ENCODE assay signal across 22 cellular contexts in genomic region chr16:539901-540530, GRCh38. TPM values are rescaled to one million over a fixed set of nuclear protein-coding genes. Genes with fewer than 3 reads are reported as not detected.
DNase-seq lines count a peak whose midpoint lies in the region; ATAC-seq and TF ChIP-seq lines count a peak whose summit lies in the region.
"Had no signal": no experiment of that assay in that cellular context is flagged by ENCODE, and none has a peak within 500 bp of the region (broad histone marks: within the 10 kb centered on the region; RNA-seq: fewer than 3 reads in every experiment).

No MANE protein-coding gene starts in this region.

- H3K4me2 ChIP-seq in IMR-90 (ENCODE audit: low read depth, low read length) (peak overlapping the region; percentile 6; the same call in 1 of the 2 replicates), PC-9 (no peak overlapping the region)

- peaks cover 22% of the 10 kb centered on the region for H3K4me1 ChIP-seq in IMR-90 (ENCODE audit: control insufficient read depth, insufficient read depth, low read length)
- peaks cover 35% of the 10 kb centered on the region for H3K4me1 ChIP-seq in body of pancreas
- no peaks in the 10 kb centered on the region for H3K4me1 ChIP-seq in colonic mucosa
- H3K4me1 ChIP-seq in PC-9 (replicated peaks; ENCODE audit: insufficient read depth), result peaks cover 18% of the 10 kb centered on the region

- H3K36me3 ChIP-seq in IMR-90 (ENCODE audit: control insufficient read depth, insufficient read depth, low read length) (peaks cover 15% of the 10 kb centered on the region), body of pancreas (replicated peaks in 1 of 2; ENCODE audit: insufficient read depth in 1 of 2, low read depth in 2 of 2) (no peaks in the 10 kb centered on the region), colonic mucosa (no peaks in the 10 kb centered on the region), PC-9 (ENCODE audit: low read depth) (no peaks in the 10 kb centered on the region)

- TF ChIP-seq POLR2A in IMR-90 (IDR thresholded peaks at IDR 0.05; ENCODE audit: low read depth, low read length) (no peak), body of pancreas (IDR thresholded peaks at IDR 0.05) (no peak)

- H3K4ac ChIP-seq in IMR-90 (ENCODE audit: low read depth, low read length), result peak overlapping the region; percentile 78

- H3K9ac ChIP-seq in IMR-90 (ENCODE audit: low read depth, low read length) (0 out of 2 replicates have a peak overlapping the region, but pooled peaks have one; percentile 34), colonic mucosa (ENCODE audit: low read depth in 2 of 2, low read length in 2 of 2) (no peak overlapping the region)

- peak overlapping the region; percentile 62; the same call in 1 of the 2 replicates for H2AK5ac ChIP-seq in IMR-90 (ENCODE audit: low read depth, low read length)

- POLR2A ChIA-PET in AG04450 (lab: Yijun Ruan, JAX) (interaction anchor here (0.8 to 1.2 kb wide), 5 partner anchors 11 to 80 kb away, joined by 3 to 7 read pairs (median 4); partner anchors contain the start of gene CAPN15), IMR-90 (lab: Charles Lee; ENCODE audit: unreplicated experiment) (no interaction called here), PC-9 (lab: Charles Lee; ENCODE audit: unreplicated experiment) (no interaction called here)

- H3K9me2 ChIP-seq in PC-9 (ENCODE audit: insufficient read depth), result no peaks in the 10 kb centered on the region

- peaks cover 18% of the 10 kb centered on the region; the same call in 1 of the 2 replicates for H3F3A ChIP-seq in PC-9 (ENCODE audit: insufficient read depth, low read depth)

- peak overlapping the region; percentile 92 for H2AK9ac ChIP-seq in IMR-90 (replicated peaks; ENCODE audit: low read depth, low read length, poor library complexity)

- in situ Hi-C loops in IMR-90 (cut with MboI; ENCODE audit: low sequenced_read_pairs), result no loop called here

- H3K18ac ChIP-seq in IMR-90 (ENCODE audit: low read depth, low read length), result no peak overlapping the region; the same call in 1 of the 2 replicates

- TF ChIP-seq RAD21 in IMR-90 (IDR thresholded peaks at IDR 0.05; ENCODE audit: low read length), result peak; percentile 52

- peak overlapping the region; percentile 39 for H4K5ac ChIP-seq in IMR-90 (ENCODE audit: low read depth, low read length)

- peaks cover 79% of the 10 kb centered on the region for H3K79me2 ChIP-seq in PC-9 (ENCODE audit: low read depth)

- H4K8ac ChIP-seq in IMR-90 (ENCODE audit: low read depth in 2 of 2, low read length in 2 of 2), result peak overlapping the region in 1 of 2 experiments; percentile 84; a peak in 1 of 4 replicates

- H3K9me3 ChIP-seq in AG04450 (ENCODE audit: control insufficient read depth, insufficient read depth, low read length), result peaks cover 17% of the 10 kb centered on the region; the same call in 1 of the 2 replicates
- no peaks in the 10 kb centered on the region for H3K9me3 ChIP-seq in IMR-90 (ENCODE audit: control insufficient read depth, insufficient read depth, low read length)
- no peaks in the 10 kb centered on the region for H3K9me3 ChIP-seq in body of pancreas
- H3K9me3 ChIP-seq in colonic mucosa, result no peaks in the 10 kb centered on the region
- no peaks in the 10 kb centered on the region for H3K9me3 ChIP-seq in PC-9 (ENCODE audit: insufficient read depth, low read depth)
- H3K9me3 ChIP-seq: SJCRH30 had no signal

- H2BK15ac ChIP-seq in IMR-90 (ENCODE audit: low read depth, low read length), result peak overlapping the region; percentile 79; the same call in 1 of the 3 replicates

- H2BK20ac ChIP-seq in IMR-90 (ENCODE audit: low read depth, low read length), result peak overlapping the region; percentile 30; the same call in 1 of the 2 replicates

- dilution Hi-C loops in IMR-90 (cut with HindIII; ENCODE audit: low sequenced_read_pairs, unreplicated experiment), result no loop called here

- H2BK5ac ChIP-seq in IMR-90 (ENCODE audit: low read depth, low read length, poor library complexity, severe bottlenecking), result peak overlapping the region; percentile 72

- peaks cover 65% of the 10 kb centered on the region for H4K20me1 ChIP-seq in IMR-90 (ENCODE audit: insufficient read depth, low read length)
- peaks cover 74% of the 10 kb centered on the region for H4K20me1 ChIP-seq in PC-9 (ENCODE audit: insufficient read depth)

- peak overlapping the region; percentile 65 for H3K27ac ChIP-seq in AG04450 (ENCODE audit: low read depth, low read length)
- peak overlapping the region; percentile 60 for H3K27ac ChIP-seq in IMR-90 (ENCODE audit: insufficient read depth, low read length)
- H3K27ac ChIP-seq in body of pancreas, result peak overlapping the region in 3 of 4 donors; percentile 49 to 71 (median 68)
- H3K27ac ChIP-seq in colonic mucosa, result no peak overlapping the region
- H3K27ac ChIP-seq in PC-9, result no peak overlapping the region
- H3K27ac ChIP-seq in substantia nigra (ENCODE audit: low read depth, low read length, poor library complexity, severe bottlenecking), result no peak overlapping the region
- H3K27ac ChIP-seq: HL-60, SJCRH30 had no signal

- no peak overlapping the region for H3K23ac ChIP-seq in IMR-90 (ENCODE audit: low read depth, low read length)

- ATAC-seq in IMR-90 (ENCODE audit: low read depth) (peak; percentile 93), body of pancreas (peak; percentile 5)
- ATAC-seq: T-helper 17 cell, WTC11 had no signal

- peak overlapping the region; percentile 47; the same call in 1 of the 2 replicates for H4K91ac ChIP-seq in IMR-90 (ENCODE audit: insufficient read depth, low read depth, low read length)

- peak overlapping the region; percentile 14; the same call in 1 of the 2 replicates for H3K14ac ChIP-seq in IMR-90 (replicated peaks; ENCODE audit: low read depth, low read length)

- intact Hi-C loops in IMR-90 (cut with micrococcal nuclease), result no loop called here
- intact Hi-C loops in body of pancreas (cut with DNase I), result no loop called here
- intact Hi-C loops in colonic mucosa (cut with DNase I), result no loop called here
- intact Hi-C loops in PC-9 (cut with micrococcal nuclease; ENCODE audit: unreplicated experiment), result no loop called here

- peak; percentile 38 for TF ChIP-seq CTCF in AG04450 (IDR thresholded peaks at IDR 0.05; ENCODE audit: low read depth, low read length)
- TF ChIP-seq CTCF in IMR-90 (conservative IDR thresholded peaks at IDR 0.05; ENCODE audit: low read depth, low read length), result peak; percentile 60
- TF ChIP-seq CTCF in body of pancreas (IDR thresholded peaks at IDR 0.05), result no peak
- TF ChIP-seq CTCF in colonic mucosa (IDR thresholded peaks at IDR 0.05), result no peak
- TF ChIP-seq CTCF in PC-9 (conservative IDR thresholded peaks at IDR 0.05), result no peak

- peaks cover 9% of the 10 kb centered on the region; the same call in 1 of the 2 replicates for H3K9me1 ChIP-seq in IMR-90 (ENCODE audit: insufficient read depth, low read length)

- no peaks in the 10 kb centered on the region for H3K27me3 ChIP-seq in AG04450 (ENCODE audit: control insufficient read depth, insufficient read depth, low read length)
- no peaks in the 10 kb centered on the region for H3K27me3 ChIP-seq in IMR-90 (ENCODE audit: control insufficient read depth, insufficient read depth, low read length)
- H3K27me3 ChIP-seq in body of pancreas, result no peaks in the 10 kb centered on the region
- no peaks in the 10 kb centered on the region for H3K27me3 ChIP-seq in colonic mucosa
- no peaks in the 10 kb centered on the region for H3K27me3 ChIP-seq in PC-9 (ENCODE audit: insufficient read depth, low read depth)
- H3K27me3 ChIP-seq: SJCRH30 had no signal

- H3K56ac ChIP-seq in IMR-90 (ENCODE audit: extremely low read depth, insufficient read depth, low read length), result no peak overlapping the region

- H3K4me3 ChIP-seq in AG04450 (ENCODE audit: low read depth, low read length) (no peak overlapping the region), IMR-90 (ENCODE audit: insufficient read depth, low read depth, low read length) (no peak overlapping the region), body of pancreas (no peak overlapping the region), colonic mucosa (no peak overlapping the region), PC-9 (no peak overlapping the region)
- H3K4me3 ChIP-seq: SJCRH30 had no signal

- peaks cover 17 to 65% of the 10 kb centered on the region in 2 experiments for H3K79me1 ChIP-seq in IMR-90 (ENCODE audit: low read depth in 1 of 2, low read length in 2 of 2)

- H2AFZ ChIP-seq in IMR-90 (replicated peaks; ENCODE audit: low read length, poor library complexity), result peak overlapping the region; percentile 74
- no peak overlapping the region for H2AFZ ChIP-seq in PC-9

- BruUV-seq in IMR-90 (replicated peaks; lab: Mats Ljungman, UMichigan) (no TSS peak), PC-9 (replicated peaks; lab: Mats Ljungman, UMichigan) (no TSS peak)

- 65% methylated on average over 7 of the region's 34 CpGs; no CpG with 5 or more reads in 1 of the 2 experiments for WGBS in IMR-90 (ENCODE audit: extremely low coverage in 2 of 2, insufficient read length in 1 of 2), 2 experiments
- WGBS in body of pancreas, 2 donors, result 79 to 83% methylated on average over 16 to 34 of the region's 34 CpGs

- H2BK120ac ChIP-seq in IMR-90 (ENCODE audit: low read depth, low read length), result peak overlapping the region; percentile 80

- CTCF ChIA-PET in AG04450 (lab: Charles Lee), result no interaction called here
- CTCF ChIA-PET in IMR-90 (lab: Yijun Ruan, JAX), result interaction anchor here (0.6 kb wide), 2 partner anchors 37 to 153 kb away, joined by 3 read pairs; no protein-coding TSS in a partner anchor
- CTCF ChIA-PET in PC-9 (lab: Charles Lee), result interaction anchor here (0.7 kb wide), 1 partner anchor 116 kb away, joined by 3 read pairs; no protein-coding TSS in a partner anchor

- DNase-seq in AG04450 (ENCODE audit: low read depth, low spot score) (peak; percentile 41), IMR-90 (peak; percentile 88), body of pancreas (no peak), kidney glomerular epithelial cell (lab: John Stamatoyannopoulos, UW) (peak; percentile 3), colonic mucosa (no peak), PC-9 (no peak), substantia nigra (lab: John Stamatoyannopoulos, UW) (no peak), NCI-H1694 (lab: John Stamatoyannopoulos, UW) (no peak)
- DNase-seq: activated CD4-positive, alpha-beta memory T cell treated with anti-CD3 and anti-CD28 coated beads, Interleukin-2, amount 10 ng/mL, durations not matched to agents 7 days and 5 days; activated naive CD8-positive, alpha-beta T cell treated with anti-CD3 and anti-CD28 coated beads for 36 hours; activated T-cell treated with anti-CD3 and anti-CD28 coated beads, Interleukin-2, amount 50 U/mL, for 24 hours; KG1; NCI-H524 treated with DMSO at 0.1 percent for 48 hours; SJCRH30; stimulated activated CD4-positive, alpha-beta T cell treated with anti-CD3 and anti-CD28 coated beads, Interleukin-15, amount 100 ng/mL, for 24 hours; stimulated activated naive CD4-positive, alpha-beta T cell treated with Interleukin-2 at 50 U/mL for 16 hours; T-helper 17 cell had no signal

RNA-seq across cellular contexts. Expression of gene CAPN15, which starts 12.5 kb away (rescaled TPM):
- 7.5 and 8.6 TPM in 2 replicates for polyA plus RNA-seq in AG04450 (2011; rRNA removed)
- polyA minus RNA-seq in AG04450 (2011; rRNA and poly(A)+ RNA removed), result 8.5 and 10.5 TPM in 2 replicates
- 9.3 and 11.4 TPM in 2 replicates for total RNA-seq in IMR-90 (2012; rRNA removed)
- polyA plus RNA-seq in IMR-90 (2012; rRNA removed), result 24.3 and 36.0 TPM in 2 replicates
- polyA plus RNA-seq in IMR-90 (2012; cell fraction: cytosol; rRNA removed), result 13.9 and 31.3 TPM in 2 replicates
- polyA plus RNA-seq in IMR-90 (2012; cell fraction: nucleus; rRNA removed; ENCODE audit: low replicate concordance), result 73.5 and 220 TPM in 2 replicates
- 100 to 1,000 TPM in 1 of 2 donors, 10 to 100 TPM in 1; 48.0 to 104 TPM for total RNA-seq in body of pancreas
- 100 to 1,000 TPM in 1 of 2 donors, 10 to 100 TPM in 1; 74.6 to 139 TPM for total RNA-seq in colonic mucosa
- total RNA-seq in PC-9 (2021), result 66.8 and 68.9 TPM in 2 replicates

RNA-seq across cellular contexts. Expression of gene PRR35, which starts 20.2 kb away (rescaled TPM):
- polyA plus RNA-seq in AG04450 (2011; rRNA removed) (not detected in 2 replicates), IMR-90 (2012; rRNA removed) (not detected in 2 replicates)
- not detected in 2 replicates for polyA minus RNA-seq in AG04450 (2011; rRNA and poly(A)+ RNA removed)
- total RNA-seq in IMR-90 (2012; rRNA removed) (not detected in 2 replicates), body of pancreas (not detected), colonic mucosa (not detected), PC-9 (2021) (0.35 TPM in 1 of 2 replicates, not detected in the other)
- not detected in 2 replicates for polyA plus RNA-seq in IMR-90 (2012; cell fraction: cytosol; rRNA removed)
- polyA plus RNA-seq in IMR-90 (2012; cell fraction: nucleus; rRNA removed; ENCODE audit: low replicate concordance), result 0.05 and 0.09 TPM in 2 replicates
- total RNA-seq: activated CD4-positive, alpha-beta memory T cell treated with anti-CD3 and anti-CD28 coated beads, Interleukin-2, amount 10 ng/mL, durations not matched to agents 7 days and 5 days; activated naive CD8-positive, alpha-beta T cell treated with anti-CD3 and anti-CD28 coated beads for 36 hours; mesenteric fat pad; OCI-LY7; SJCRH30; T-helper 17 cell had no signal
- polyA plus RNA-seq: neural cell had no signal

RNA-seq across cellular contexts. Expression of gene NHLRC4, which starts 26.8 kb away (rescaled TPM):
- polyA plus RNA-seq in AG04450 (2011; rRNA removed) (0.45 and 0.88 TPM in 2 replicates), IMR-90 (2012; rRNA removed) (0.65 and 0.84 TPM in 2 replicates)
- polyA minus RNA-seq in AG04450 (2011; rRNA and poly(A)+ RNA removed), result 0.26 and 0.41 TPM in 2 replicates
- total RNA-seq in IMR-90 (2012; rRNA removed) (0.56 and 0.72 TPM in 2 replicates), body of pancreas (under 1 TPM in 1 of 2 donors, not detected in 1; 0.52 TPM), colonic mucosa (under 1 TPM; 0.32 to 0.35 TPM), PC-9 (2021) (not detected in 2 replicates)
- 0.76 and 1.4 TPM in 2 replicates for polyA plus RNA-seq in IMR-90 (2012; cell fraction: cytosol; rRNA removed)
- polyA plus RNA-seq in IMR-90 (2012; cell fraction: nucleus; rRNA removed; ENCODE audit: low replicate concordance), result 1.3 and 2.4 TPM in 2 replicates
- polyA plus RNA-seq: neural cell had no signal

RNA-seq across cellular contexts. Expression of gene PIGQ, which starts 29.8 kb away (rescaled TPM):
- polyA plus RNA-seq in AG04450 (2011; rRNA removed), result 12.1 and 17.6 TPM in 2 replicates
- 26.2 and 28.4 TPM in 2 replicates for polyA minus RNA-seq in AG04450 (2011; rRNA and poly(A)+ RNA removed)
- 5.9 and 7.2 TPM in 2 replicates for total RNA-seq in IMR-90 (2012; rRNA removed)
- polyA plus RNA-seq in IMR-90 (2012; rRNA removed), result 36.8 and 40.5 TPM in 2 replicates
- 16.5 and 38.0 TPM in 2 replicates for polyA plus RNA-seq in IMR-90 (2012; cell fraction: cytosol; rRNA removed)
- 111 and 325 TPM in 2 replicates for polyA plus RNA-seq in IMR-90 (2012; cell fraction: nucleus; rRNA removed; ENCODE audit: low replicate concordance)
- total RNA-seq in body of pancreas, result 10 to 100 TPM; 76.5 to 83.1 TPM
- 10 to 100 TPM; 25.6 to 59.3 TPM for total RNA-seq in colonic mucosa
- total RNA-seq in PC-9 (2021), result 72.5 and 96.1 TPM in 2 replicates

RNA-seq across cellular contexts. Expression of gene RAB40C, which starts 49.9 kb away (rescaled TPM):
- polyA plus RNA-seq in AG04450 (2011; rRNA removed), result 4.2 and 6.1 TPM in 2 replicates
- polyA minus RNA-seq in AG04450 (2011; rRNA and poly(A)+ RNA removed), result 3.5 and 3.6 TPM in 2 replicates
- 6.8 and 6.9 TPM in 2 replicates for total RNA-seq in IMR-90 (2012; rRNA removed)
- 13.7 and 15.3 TPM in 2 replicates for polyA plus RNA-seq in IMR-90 (2012; rRNA removed)
- polyA plus RNA-seq in IMR-90 (2012; cell fraction: cytosol; rRNA removed), result 11.0 and 21.8 TPM in 2 replicates
- 26.4 and 67.6 TPM in 2 replicates for polyA plus RNA-seq in IMR-90 (2012; cell fraction: nucleus; rRNA removed; ENCODE audit: low replicate concordance)
- total RNA-seq in body of pancreas, result 10 to 100 TPM; 37.2 to 41.0 TPM
- total RNA-seq in colonic mucosa, result 10 to 100 TPM; 34.9 to 38.5 TPM
- total RNA-seq in PC-9 (2021), result 43.6 and 47.1 TPM in 2 replicates

Comparison
In these comparisons a context has a peak if more than half of its experiments do, and no peak if none do; other contexts are left out.
1. DNase-seq: peak in AG04450 (single experiment), IMR-90 (single experiment) and kidney glomerular epithelial cell (single experiment); none in body of pancreas (0 of 4), colonic mucosa (single experiment), PC-9 (0 of 2), substantia nigra (0 of 49) and NCI-H1694 (single experiment).
2. H3K27ac ChIP-seq: peak in AG04450 (single experiment), IMR-90 (single experiment) and body of pancreas (3 of 4); none in colonic mucosa (single experiment), PC-9 (single experiment) and substantia nigra (single experiment).
3. CTCF ChIP-seq: peak in AG04450 (single experiment) and IMR-90 (single experiment); none in body of pancreas (0 of 7), colonic mucosa (single experiment) and PC-9 (single experiment).